In the genomic region with DNA sequence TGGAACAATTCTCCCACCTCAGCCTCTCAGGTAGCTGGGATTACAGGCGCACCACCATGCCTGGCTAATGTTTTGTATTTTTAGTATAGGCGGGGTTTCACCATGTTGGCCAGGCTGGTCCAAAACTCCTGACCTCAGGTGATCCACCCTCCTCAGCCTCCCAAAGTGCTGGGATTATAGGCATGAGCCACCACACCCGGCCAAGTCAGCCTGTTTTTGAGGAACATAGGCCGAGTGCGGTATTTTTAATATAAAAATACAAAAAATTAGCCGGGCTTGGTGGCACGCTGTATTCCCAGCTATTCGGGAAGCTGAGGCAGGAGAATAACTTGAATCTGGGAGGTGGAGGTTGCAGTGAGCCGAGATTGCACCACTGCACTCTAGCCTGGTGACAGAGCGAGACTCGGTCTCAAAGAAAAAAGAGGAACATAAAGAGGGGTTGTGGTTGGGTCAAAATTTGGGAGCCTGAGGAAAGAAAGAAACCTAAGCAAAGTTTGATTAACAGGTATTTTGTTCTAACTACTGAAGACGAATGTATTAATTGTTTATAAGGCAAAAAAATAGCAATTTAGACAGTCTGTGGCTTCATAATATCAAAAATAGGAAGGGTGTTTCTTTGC, we compare ENCODE assay signal across 8 cellular contexts. TPM values are rescaled to one million over a fixed set of nuclear protein-coding genes. Genes with fewer than 3 reads are reported as not detected.
A peak's percentile ranks its signal among the peaks of the same experiment; 100 is the strongest.
DNase-seq lines count a peak whose midpoint lies in the region; ATAC-seq, FAIRE-seq and TF ChIP-seq lines count a peak whose summit lies in the region.
"Not testable (repeated sequence)": the region's sequence is repeated elsewhere in the genome, so short reads cannot be mapped to it uniquely, and the experiment has no call there.

No MANE protein-coding gene starts in this region.

- H3K27ac Mint-ChIP-seq in CD14-positive monocyte (peak overlapping the region in 4 of 7 donors; percentile 14 to 66 (median 56)), astrocyte (ENCODE audit: unreplicated experiment) (peak overlapping the region; percentile 23)

- not testable (repeated sequence) for H3K9me3 Mint-ChIP-seq in CD14-positive monocyte; astrocyte (ENCODE audit: unreplicated experiment)

- H3K27ac ChIP-seq in Karpas-422 (ENCODE audit: low read length); astrocyte (ENCODE audit: low read depth, low read length); thoracic aorta: not testable (repeated sequence)
- H3K27ac ChIP-seq in VCaP (peak overlapping the region; percentile 99), esophagus muscularis mucosa (replicated peaks in 1 of 4) (peak overlapping the region; percentile 90 to 98 (median 94)), neutrophil (peak overlapping the region; percentile 47)

- H3K27me3 Mint-ChIP-seq in CD14-positive monocyte (ENCODE audit: low read depth in 3 of 3); astrocyte (ENCODE audit: low read depth, unreplicated experiment): not testable (repeated sequence)

- WGBS in esophagus muscularis mucosa: 82% methylated on average over 12 of the region's 12 CpGs

- H3K9me3 ChIP-seq in Karpas-422 (ENCODE audit: low read length); astrocyte (ENCODE audit: insufficient read depth, low read depth, low read length); esophagus muscularis mucosa; neutrophil; thoracic aorta: not testable (repeated sequence)

- ATAC-seq in thoracic aorta (ENCODE audit: insufficient number of reproducible peaks, low FRiP score, low read depth): not testable (repeated sequence)

- H4K20me1 ChIP-seq in Karpas-422 (ENCODE audit: insufficient read depth, low read depth, low read length): not testable (repeated sequence)
- H4K20me1 ChIP-seq in astrocyte (ENCODE audit: insufficient read depth, low read length): peaks cover 50% of the 10 kb centered on the region

- not testable (repeated sequence) for FAIRE-seq in astrocyte (lab: Jason Lieb, UNC)

- intact Hi-C loops in CD14-positive monocyte (cut with micrococcal nuclease): loop anchor here in 1 of 2 donors (10.0 kb wide), 2 partner anchors 49 to 121 kb away; partner anchors contain the start of genes ZNF254 and ZNF726
- intact Hi-C loops in esophagus muscularis mucosa (cut with DNase I): not testable (repeated sequence)

- peak overlapping the region; percentile 19 to 100 for H3K4me3 Mint-ChIP-seq in CD14-positive monocyte
- H3K4me3 Mint-ChIP-seq in astrocyte (ENCODE audit: unreplicated experiment): peak overlapping the region; percentile 99

- not testable (repeated sequence) for H3K27me3 ChIP-seq in Karpas-422 (ENCODE audit: low read length); astrocyte (ENCODE audit: insufficient read depth, low read length); esophagus muscularis mucosa; kidney epithelial cell (ENCODE audit: control insufficient read depth, insufficient read depth, low read length); neutrophil; thoracic aorta (replicated peaks; ENCODE audit: insufficient read depth)

- TF ChIP-seq POLR2A in esophagus muscularis mucosa (IDR thresholded peaks at IDR 0.05; ENCODE audit: low read depth): not testable (repeated sequence)

- H3K9ac ChIP-seq in Karpas-422 (ENCODE audit: low read length) (0 out of 2 replicates have a peak overlapping the region, but pooled peaks have one; percentile 92), astrocyte (ENCODE audit: low read length) (peak overlapping the region; percentile 98)

- H3K4me3 ChIP-seq in Karpas-422 (ENCODE audit: low read length) (peak overlapping the region; percentile 92), astrocyte (ENCODE audit: insufficient read depth, low read depth, low read length) (peak overlapping the region; percentile 87), esophagus muscularis mucosa (peak overlapping the region in 3 of 4 donors; percentile 83 to 91 (median 90)), kidney epithelial cell (ENCODE audit: low read depth, low read length) (peak overlapping the region; percentile 55), neutrophil (ENCODE audit: low read depth in 1 of 2, low read length in 1 of 2) (peak overlapping the region; percentile 62 to 74), thoracic aorta (peak overlapping the region; percentile 90)

- H3K4me2 ChIP-seq in Karpas-422 (ENCODE audit: low read depth, low read length, poor library complexity, severe bottlenecking): peak overlapping the region; percentile 85
- peak overlapping the region; percentile 96 for H3K4me2 ChIP-seq in astrocyte (ENCODE audit: low read length)

- peaks cover 20 to 32% of the 10 kb centered on the region in 2 donors for H3K36me3 Mint-ChIP-seq in CD14-positive monocyte
- not testable (repeated sequence) for H3K36me3 Mint-ChIP-seq in astrocyte (ENCODE audit: low read depth, unreplicated experiment)

- H3K4me1 Mint-ChIP-seq in CD14-positive monocyte (peaks cover 40% of the 10 kb centered on the region), astrocyte (ENCODE audit: low read depth, unreplicated experiment) (peaks cover 13% of the 10 kb centered on the region)

- H3K4me1 ChIP-seq in Karpas-422 (ENCODE audit: low read length): not testable (repeated sequence)
- H3K4me1 ChIP-seq in astrocyte (ENCODE audit: insufficient read depth, low read length) (peaks cover 11% of the 10 kb centered on the region), esophagus muscularis mucosa (peaks cover 26 to 56% (median 52%) of the 10 kb centered on the region in 4 donors), neutrophil (ENCODE audit: control insufficient read depth in 1 of 2, insufficient read depth in 1 of 2, low read depth in 1 of 2, low read length in 1 of 2) (peaks cover 22 to 28% of the 10 kb centered on the region in 2 experiments), thoracic aorta (ENCODE audit: control insufficient read depth in 1 of 2, low read depth in 2 of 2) (peaks cover 29 to 55% of the 10 kb centered on the region in 2 donors)

- H3K36me3 ChIP-seq in Karpas-422 (ENCODE audit: insufficient read depth, low read length) (peaks cover 36% of the 10 kb centered on the region), astrocyte (ENCODE audit: insufficient read depth, low read length) (peaks cover 16% of the 10 kb centered on the region), esophagus muscularis mucosa (peaks cover 0 to 37% (median 12%) of the 10 kb centered on the region in 4 donors)
- H3K36me3 ChIP-seq in kidney epithelial cell (ENCODE audit: control insufficient read depth, insufficient read depth, low read length); neutrophil; thoracic aorta: not testable (repeated sequence)

- not testable (repeated sequence) for DNase-seq in CD14-positive monocyte (ENCODE audit: low spot score); Karpas-422; astrocyte (ENCODE audit: low read depth); esophagus muscularis mucosa (ENCODE audit: extremely low spot score); kidney epithelial cell (ENCODE audit: low read depth); thoracic aorta (ENCODE audit: low spot score)

- not testable (repeated sequence) for TF ChIP-seq CTCF in CD14-positive monocyte (IDR thresholded peaks at IDR 0.05); VCaP (conservative IDR thresholded peaks at IDR 0.05); astrocyte (IDR thresholded peaks at IDR 0.05; ENCODE audit: insufficient read depth, low read depth, low read length); esophagus muscularis mucosa (IDR thresholded peaks at IDR 0.05); kidney epithelial cell (IDR thresholded peaks at IDR 0.05; ENCODE audit: insufficient read depth, low read length, poor library complexity, severe bottlenecking); neutrophil (IDR thresholded peaks at IDR 0.05); thoracic aorta (IDR thresholded peaks at IDR 0.05)

- H3K9me2 ChIP-seq in Karpas-422 (replicated peaks; ENCODE audit: insufficient read depth, low read length): not testable (repeated sequence)

- not testable (repeated sequence) for TF ChIP-seq EP300 in esophagus muscularis mucosa (IDR thresholded peaks at IDR 0.05)

- not testable (repeated sequence) for H2AFZ ChIP-seq in Karpas-422 (ENCODE audit: low read length); astrocyte (ENCODE audit: low read depth, low read length)

- H3K79me2 ChIP-seq in Karpas-422 (ENCODE audit: low read length) (peaks cover 71% of the 10 kb centered on the region), astrocyte (ENCODE audit: insufficient read depth, low read length) (peaks cover 65% of the 10 kb centered on the region)

RNA-seq across cellular contexts. Expression of gene ZNF254, which starts 51.6 kb away (rescaled TPM):
- 1 to 10 TPM; 1.4 to 1.7 TPM for polyA plus RNA-seq in CD14-positive monocyte
- 15.7 and 35.1 TPM in 2 replicates for total RNA-seq in Karpas-422 (2014; rRNA removed; shearing (Covaris generic); ENCODE audit: low replicate concordance)
- total RNA-seq in astrocyte (13.9 and 20.4 TPM in 2 replicates), esophagus muscularis mucosa (10 to 100 TPM in 1 of 4 donors, 1 to 10 TPM in 3; 8.1 to 13.7 (median 8.8) TPM), kidney epithelial cell (13.7 and 14.9 TPM in 2 replicates), thoracic aorta (10 to 100 TPM; 12.9 to 31.0 TPM)
